In genomic region chr7:26667514-26668133, GRCh38 we compare ENCODE assay signal across 8 cellular contexts.
DNase-seq lines count a peak whose midpoint lies in the region; ATAC-seq, FAIRE-seq and TF ChIP-seq lines count a peak whose summit lies in the region.

No MANE protein-coding gene starts in this region.

- peak; percentile 80 for FAIRE-seq in HTR-8/SVneo (lab: Jason Lieb, UNC)

- H3K4me1 Mint-ChIP-seq in activated CD8-positive, alpha-beta T cell treated with anti-CD3 and anti-CD28 coated beads for 36 hours (ENCODE audit: low read depth): peaks cover 16% of the 10 kb centered on the region
- peaks cover 20% of the 10 kb centered on the region for H3K4me1 Mint-ChIP-seq in stimulated activated naive CD8-positive, alpha-beta T cell treated with anti-CD3 and anti-CD28 coated beads, Interleukin-15, amount 100 ng/mL, for 72 hours

- H3K4me3 Mint-ChIP-seq in activated CD8-positive, alpha-beta T cell treated with anti-CD3 and anti-CD28 coated beads for 36 hours: no peak overlapping the region
- no peak overlapping the region for H3K4me3 Mint-ChIP-seq in stimulated activated naive CD8-positive, alpha-beta T cell treated with anti-CD3 and anti-CD28 coated beads, Interleukin-15, amount 100 ng/mL, for 72 hours

- intact Hi-C loops in activated CD8-positive, alpha-beta T cell treated with anti-CD3 and anti-CD28 coated beads for 36 hours (cut with micrococcal nuclease): loop anchor here (5.0 kb wide), 1 partner anchor 290 kb away; no protein-coding TSS in a partner anchor

- DNase-seq in GM04503 (ENCODE audit: low read depth) (peak; percentile 63), HTR-8/SVneo (ENCODE audit: insufficient read length, low spot score) (peak; percentile 69), NCI-H82 treated with DMSO at 0.1 percent for 48 hours (lab: John Stamatoyannopoulos, UW; ENCODE audit: unreplicated experiment) (peak; percentile 97), epidermal melanocyte (ENCODE audit: insufficient read length, low spot score) (peak; percentile 52), middle frontal gyrus (ENCODE audit: extremely low spot score, low spot score) (peak; percentile 88)
- DNase-seq in activated CD8-positive, alpha-beta T cell treated with anti-CD3 and anti-CD28 coated beads for 36 hours: peak; percentile 63
- peak; percentile 48 to 58 for DNase-seq in stimulated activated naive CD8-positive, alpha-beta T cell treated with anti-CD3 and anti-CD28 coated beads, Interleukin-15, amount 100 ng/mL, for 72 hours

- POLR2A ChIA-PET in activated CD8-positive, alpha-beta T cell treated with anti-CD3 and anti-CD28 coated beads for 36 hours (lab: Charles Lee): no interaction called here

- CTCF ChIA-PET in activated CD8-positive, alpha-beta T cell treated with anti-CD3 and anti-CD28 coated beads for 36 hours (lab: Charles Lee): interaction anchor here (0.6 to 5.5 kb wide), 29 partner anchors 9 to 775 kb away, joined by 3 to 25 read pairs (median 3); no protein-coding TSS in a partner anchor

- H3K36me3 Mint-ChIP-seq in activated CD8-positive, alpha-beta T cell treated with anti-CD3 and anti-CD28 coated beads for 36 hours (ENCODE audit: low read depth): no peaks in the 10 kb centered on the region

- no peak overlapping the region for H3K27ac Mint-ChIP-seq in activated CD8-positive, alpha-beta T cell treated with anti-CD3 and anti-CD28 coated beads for 36 hours
- no peak overlapping the region for H3K27ac Mint-ChIP-seq in stimulated activated naive CD8-positive, alpha-beta T cell treated with anti-CD3 and anti-CD28 coated beads, Interleukin-15, amount 100 ng/mL, for 72 hours

- H3K9me3 Mint-ChIP-seq in activated CD8-positive, alpha-beta T cell treated with anti-CD3 and anti-CD28 coated beads for 36 hours: no peaks in the 10 kb centered on the region
- H3K9me3 Mint-ChIP-seq in stimulated activated naive CD8-positive, alpha-beta T cell treated with anti-CD3 and anti-CD28 coated beads, Interleukin-15, amount 100 ng/mL, for 72 hours: no peaks in the 10 kb centered on the region

- H3K27me3 Mint-ChIP-seq in activated CD8-positive, alpha-beta T cell treated with anti-CD3 and anti-CD28 coated beads for 36 hours: peaks cover 3% of the 10 kb centered on the region
- H3K27me3 Mint-ChIP-seq in stimulated activated naive CD8-positive, alpha-beta T cell treated with anti-CD3 and anti-CD28 coated beads, Interleukin-15, amount 100 ng/mL, for 72 hours: peaks cover 10% of the 10 kb centered on the region

- peak; percentile 72 for TF ChIP-seq CTCF in activated CD8-positive, alpha-beta T cell treated with anti-CD3 and anti-CD28 coated beads for 36 hours (IDR thresholded peaks at IDR 0.05)

- ATAC-seq in activated CD8-positive, alpha-beta T cell treated with anti-CD3 and anti-CD28 coated beads for 36 hours: peak; percentile 82
- ATAC-seq in stimulated activated naive CD8-positive, alpha-beta T cell treated with anti-CD3 and anti-CD28 coated beads, Interleukin-15, amount 100 ng/mL, for 72 hours: peak; percentile 77
- ATAC-seq in GM18867 (IDR thresholded peaks at IDR 0.05; ENCODE audit: unreplicated experiment): no peak
